In genomic region chr1:111204923-111205723, GRCh38 we compare ENCODE assay signal across 9 cellular contexts. TPM values are rescaled to one million over a fixed set of nuclear protein-coding genes. Genes with fewer than 3 reads are reported as not detected.
A peak's percentile ranks its signal among the peaks of the same experiment; 100 is the strongest.
DNase-seq lines count a peak whose midpoint lies in the region; ATAC-seq and TF ChIP-seq lines count a peak whose summit lies in the region.
"Had no signal": no experiment of that assay in that cellular context is flagged by ENCODE, and none has a peak within 500 bp of the region (broad histone marks: within the 10 kb centered on the region; RNA-seq: fewer than 3 reads in every experiment).

No MANE protein-coding gene starts in this region.

- no peaks in the 10 kb centered on the region for H3K27me3 Mint-ChIP-seq in stimulated activated naive B cell treated with anti-CD40 and anti-IgM and Interleukin-4, amounts not matched to agents 10 μg/mL and 1 μg/mL and 100 μg/mL, for 72 hours

- peak overlapping the region; percentile 84 for H3K27ac Mint-ChIP-seq in stimulated activated naive B cell treated with anti-CD40 and anti-IgM and Interleukin-4, amounts not matched to agents 10 μg/mL and 1 μg/mL and 100 μg/mL, for 72 hours

- no peak for TF ChIP-seq RAD21 in SK-N-SH (IDR thresholded peaks at IDR 0.05; ENCODE audit: low read length)

- no peak for TF ChIP-seq POLR2A in esophagus muscularis mucosa (IDR thresholded peaks at IDR 0.05; ENCODE audit: low read depth)

- H3K4me3 ChIP-seq in SK-N-SH (ENCODE audit: low read depth in 2 of 2, low read length in 1 of 2): no peak overlapping the region
- H3K4me3 ChIP-seq in esophagus muscularis mucosa: peak overlapping the region; percentile 63 to 69 (median 66)

- peak overlapping the region; percentile 78 to 79 for H3K4me3 Mint-ChIP-seq in stimulated activated naive B cell treated with anti-CD40 and anti-IgM and Interleukin-4, amounts not matched to agents 10 μg/mL and 1 μg/mL and 100 μg/mL, for 72 hours

- H3K4me2 ChIP-seq in SK-N-SH: peak overlapping the region; percentile 77

- TF ChIP-seq CTCF in SK-N-SH (IDR thresholded peaks at IDR 0.05) (no peak), esophagus muscularis mucosa (IDR thresholded peaks at IDR 0.05) (no peak)

- TF ChIP-seq EP300 in SK-N-SH (IDR thresholded peaks at IDR 0.05; ENCODE audit: borderline replicate concordance in 1 of 2, low read depth in 1 of 2, low read length in 1 of 2) (no peak), esophagus muscularis mucosa (IDR thresholded peaks at IDR 0.05) (no peak)

- intact Hi-C loops in esophagus muscularis mucosa (cut with DNase I): no loop called here

- H3K9ac ChIP-seq in SK-N-SH: no peak overlapping the region

- no peak overlapping the region for H3K27ac ChIP-seq in SK-N-SH (ENCODE audit: low read depth in 2 of 2, low read length in 1 of 2)
- peak overlapping the region in 2 of 4 donors; percentile 68 to 75 for H3K27ac ChIP-seq in esophagus muscularis mucosa (replicated peaks in 1 of 4)

- H3K4me1 Mint-ChIP-seq in stimulated activated naive B cell treated with anti-CD40 and anti-IgM and Interleukin-4, amounts not matched to agents 10 μg/mL and 1 μg/mL and 100 μg/mL, for 72 hours: peaks cover 32 to 53% of the 10 kb centered on the region in 2 donors

- no peaks in the 10 kb centered on the region for H4K20me1 ChIP-seq in SK-N-SH (ENCODE audit: insufficient read depth)

- CTCF ChIA-PET in SK-N-SH (lab: Yijun Ruan, JAX): no interaction called here

- H3K9me3 ChIP-seq in SK-N-SH (no peaks in the 10 kb centered on the region), esophagus muscularis mucosa (no peaks in the 10 kb centered on the region)

- H2AFZ ChIP-seq in SK-N-SH (ENCODE audit: low read depth): 0 out of 2 replicates have a peak overlapping the region, but pooled peaks have one; percentile 67

- H3K36me3 ChIP-seq in SK-N-SH (replicated peaks in 1 of 2; ENCODE audit: control insufficient read depth in 1 of 2, insufficient read depth in 2 of 2, low read length in 1 of 2) (no peaks in the 10 kb centered on the region), esophagus muscularis mucosa (no peaks in the 10 kb centered on the region)

- POLR2A ChIA-PET in SK-N-SH (lab: Yijun Ruan, JAX): no interaction called here

- no peaks in the 10 kb centered on the region for H3K79me2 ChIP-seq in SK-N-SH (ENCODE audit: insufficient read depth)

- no peaks in the 10 kb centered on the region for H3F3A ChIP-seq in SK-N-SH (replicated peaks; ENCODE audit: insufficient read depth)

- ATAC-seq in SK-N-SH treated with all-trans-retinoic acid at 6 μM for 48 hours (no peak), GM18873 (IDR thresholded peaks at IDR 0.05; ENCODE audit: low FRiP score, unreplicated experiment) (no peak), HG03039 (IDR thresholded peaks at IDR 0.05; ENCODE audit: unreplicated experiment) (no peak)
- peak in 1 of 2 donors; percentile 21 for ATAC-seq in stimulated activated naive B cell treated with anti-CD40 and anti-IgM and Interleukin-4, amounts not matched to agents 10 μg/mL and 1 μg/mL and 100 μg/mL, for 72 hours (replicated peaks)

- H3K27me3 ChIP-seq in SK-N-SH (ENCODE audit: insufficient read depth) (no peaks in the 10 kb centered on the region), esophagus muscularis mucosa (peaks cover 0 to 36% (median 12%) of the 10 kb centered on the region in 4 donors)

- H3K36me3 Mint-ChIP-seq in stimulated activated naive B cell treated with anti-CD40 and anti-IgM and Interleukin-4, amounts not matched to agents 10 μg/mL and 1 μg/mL and 100 μg/mL, for 72 hours: peaks cover under 1 to 4% of the 10 kb centered on the region in 2 donors

- H3K9me2 ChIP-seq in SK-N-SH: no peaks in the 10 kb centered on the region

- no peaks in the 10 kb centered on the region; a peak in 1 of 4 replicates for H3K4me1 ChIP-seq in SK-N-SH (ENCODE audit: control insufficient read depth in 1 of 2, insufficient read depth in 2 of 2, low read depth in 1 of 2, low read length in 1 of 2)
- H3K4me1 ChIP-seq in esophagus muscularis mucosa: peaks cover 12 to 32% (median 20%) of the 10 kb centered on the region in 4 donors

- no peaks in the 10 kb centered on the region for H3K9me3 Mint-ChIP-seq in stimulated activated naive B cell treated with anti-CD40 and anti-IgM and Interleukin-4, amounts not matched to agents 10 μg/mL and 1 μg/mL and 100 μg/mL, for 72 hours

- WGBS in SK-N-SH (ENCODE audit: low lambda C conversion rate): 75% methylated on average over 9 of the region's 9 CpGs
- WGBS in esophagus muscularis mucosa: 60% methylated on average over 9 of the region's 9 CpGs

- DNase-seq in SK-N-SH: no peak
- peak; percentile 59 for DNase-seq in SKM-1 (lab: John Stamatoyannopoulos, UW; ENCODE audit: unreplicated experiment)
- DNase-seq in esophagus muscularis mucosa (ENCODE audit: extremely low spot score): no peak
- DNase-seq in stimulated activated naive B cell treated with anti-CD40 and anti-IgM and Interleukin-4, amounts not matched to agents 10 μg/mL and 1 μg/mL and 100 μg/mL, for 72 hours: no peak
- DNase-seq in T1000 (lab: John Stamatoyannopoulos, UW): no peak

TF ChIP-seq in SK-N-SH, 30 proteins besides CTCF, POLR2A, EP300 and RAD21:
- TF ChIP-seq PBX3 (IDR thresholded peaks at IDR 0.05): no peak
- TF ChIP-seq FOXJ3 (CRISPR knock-in tag; IDR thresholded peaks at IDR 0.05): no peak
- TF ChIP-seq MXI1 (IDR thresholded peaks at IDR 0.05; ENCODE audit: low read depth, low read length): no peak
- TF ChIP-seq FOSL2 (IDR thresholded peaks at IDR 0.05; ENCODE audit: borderline replicate concordance, low read depth): no peak
- no peak for TF ChIP-seq EZH2phosphoT487 (IDR thresholded peaks at IDR 0.05; ENCODE audit: borderline replicate concordance, low read depth)
- no peak for TF ChIP-seq NRF1 (IDR thresholded peaks at IDR 0.05; ENCODE audit: low read depth, low read length)
- no peak for TF ChIP-seq POLR2AphosphoS5 (IDR thresholded peaks at IDR 0.05; ENCODE audit: low read depth, low read length)
- TF ChIP-seq GATA2 (CRISPR knock-in tag; IDR thresholded peaks at IDR 0.05): no peak

TF ChIP-seq in SK-N-SH treated with all-trans-retinoic acid at 6 μM for 48 hours, 23 proteins besides CTCF, POLR2A, EP300 and RAD21:
- no peak for TF ChIP-seq CREB5 (CRISPR knock-in tag; IDR thresholded peaks at IDR 0.05; ENCODE audit: low read depth)
- no peak for TF ChIP-seq POU6F1 (CRISPR knock-in tag; IDR thresholded peaks at IDR 0.05; ENCODE audit: borderline replicate concordance, low read depth)
- no peak for TF ChIP-seq ARNTL (CRISPR knock-in tag; IDR thresholded peaks at IDR 0.05; ENCODE audit: borderline replicate concordance, low read depth)
- TF ChIP-seq SNAI2 (CRISPR knock-in tag; IDR thresholded peaks at IDR 0.05): no peak
- no peak for TF ChIP-seq ZC3H10 (CRISPR knock-in tag; IDR thresholded peaks at IDR 0.05)
- TF ChIP-seq TOX (CRISPR knock-in tag; IDR thresholded peaks at IDR 0.05; ENCODE audit: borderline replicate concordance): no peak
- no peak for TF ChIP-seq ZNF565 (CRISPR knock-in tag; conservative IDR thresholded peaks at IDR 0.05; ENCODE audit: low read depth)
- no peak for TF ChIP-seq CSDC2 (CRISPR knock-in tag; IDR thresholded peaks at IDR 0.05)
- no peak for TF ChIP-seq ZNF70 (CRISPR knock-in tag; IDR thresholded peaks at IDR 0.05)
- no peak for TF ChIP-seq GLIS3 (CRISPR knock-in tag; IDR thresholded peaks at IDR 0.05)

RNA-seq across cellular contexts. Expression of gene DENND2D, which starts 4.7 kb away (rescaled TPM):
- 1.3 and 1.6 TPM in 2 replicates for polyA plus RNA-seq in SK-N-SH (2012; rRNA removed)
- polyA plus RNA-seq in SK-N-SH (2012; cell fraction: cytosol; rRNA removed): 1.1 and 1.6 TPM in 2 replicates
- 1.3 and 2.3 TPM in 2 replicates for polyA plus RNA-seq in SK-N-SH (2012; cell fraction: nucleus; rRNA removed)
- total RNA-seq in esophagus muscularis mucosa: 10 to 100 TPM in 1 of 4 donors, 1 to 10 TPM in 3; 4.0 to 13.8 (median 5.2) TPM
- total RNA-seq: HT1080 had no signal

RNA-seq across cellular contexts. Expression of gene CHI3L2, which starts 22.4 kb away (rescaled TPM):
- polyA plus RNA-seq in SK-N-SH (2012; rRNA removed): 0.92 and 0.97 TPM in 2 replicates
- polyA plus RNA-seq in SK-N-SH (2012; cell fraction: cytosol; rRNA removed): 0.73 and 1.2 TPM in 2 replicates
- 0.65 and 0.77 TPM in 2 replicates for polyA plus RNA-seq in SK-N-SH (2012; cell fraction: nucleus; rRNA removed)
- total RNA-seq in esophagus muscularis mucosa: 1 to 10 TPM in 2 of 4 donors, not detected in 2; 1.7 to 5.4 TPM

Comparison
In these comparisons a context has a peak if more than half of its experiments do, and no peak if none do; other contexts are left out.
1. H3K4me3 ChIP-seq: peak in esophagus muscularis mucosa (4 of 4); none in SK-N-SH (0 of 2).